Comparison of ENCODE assay signal across 8 cellular contexts in genomic region chr4:3302164-3302785, GRCh38. TPM values are rescaled to one million over a fixed set of nuclear protein-coding genes. Genes with fewer than 3 reads are reported as not detected.
DNase-seq lines count a peak whose midpoint lies in the region; ATAC-seq and TF ChIP-seq lines count a peak whose summit lies in the region.

No MANE protein-coding gene starts in this region.

- no peaks in the 10 kb centered on the region for H3K36me3 ChIP-seq in Caco-2 (ENCODE audit: control insufficient read depth, insufficient read depth, low read length)

- H3K36me3 Mint-ChIP-seq in Caco-2 (ENCODE audit: insufficient read depth, unreplicated experiment) (peaks cover 6% of the 10 kb centered on the region), T-cell (no peaks in the 10 kb centered on the region)
- peaks cover 1% of the 10 kb centered on the region for H3K36me3 Mint-ChIP-seq in activated naive CD4-positive, alpha-beta T cell treated with anti-CD3 and anti-CD28 coated beads, Interleukin-2, amount 50 U/mL, for 24 hours

- H3K4me1 Mint-ChIP-seq in Caco-2 (ENCODE audit: low read depth, unreplicated experiment) = no peaks in the 10 kb centered on the region
- peaks cover 65 to 81% (median 65%) of the 10 kb centered on the region in 3 donors for H3K4me1 Mint-ChIP-seq in T-cell
- peaks cover 78% of the 10 kb centered on the region for H3K4me1 Mint-ChIP-seq in activated naive CD4-positive, alpha-beta T cell treated with anti-CD3 and anti-CD28 coated beads, Interleukin-2, amount 50 U/mL, for 24 hours

- H3K4me1 ChIP-seq in Caco-2 = no peaks in the 10 kb centered on the region

- no peak for DNase-seq in Caco-2
- DNase-seq in T-cell = peak; percentile 59 to 97 (median 90)
- DNase-seq in stimulated activated CD4-positive, alpha-beta T cell treated with anti-CD3 and anti-CD28 coated beads, Interleukin-12 subunit alpha, Interleukin-12 subunit beta, amount 100 ng/mL, for 4 hours = peak; percentile 38
- no peak for DNase-seq in DMS 273 (lab: John Stamatoyannopoulos, UW; ENCODE audit: unreplicated experiment)
- no peak for DNase-seq in DMS79 treated with DMSO at 0.1 percent for 48 hours (lab: John Stamatoyannopoulos, UW)

- no peak for TF ChIP-seq CTCF in Caco-2 (IDR thresholded peaks at IDR 0.05; ENCODE audit: insufficient read depth in 1 of 2, low read depth in 1 of 2, low read length in 1 of 2, severe bottlenecking in 1 of 2, unreplicated experiment in 1 of 2)

- H3K27ac Mint-ChIP-seq in Caco-2 (ENCODE audit: unreplicated experiment) = peak overlapping the region; percentile 56
- peak overlapping the region; percentile 64 to 82 for H3K27ac Mint-ChIP-seq in T-cell
- H3K27ac Mint-ChIP-seq in activated naive CD4-positive, alpha-beta T cell treated with anti-CD3 and anti-CD28 coated beads, Interleukin-2, amount 50 U/mL, for 24 hours = peak overlapping the region; percentile 79

- H3K27me3 ChIP-seq in Caco-2 (replicated peaks; ENCODE audit: control insufficient read depth, insufficient read depth, low read length) = no peaks in the 10 kb centered on the region

- no peaks in the 10 kb centered on the region for H3K27me3 Mint-ChIP-seq in Caco-2 (ENCODE audit: insufficient read depth, unreplicated experiment)
- no peaks in the 10 kb centered on the region for H3K27me3 Mint-ChIP-seq in T-cell
- no peaks in the 10 kb centered on the region for H3K27me3 Mint-ChIP-seq in activated naive CD4-positive, alpha-beta T cell treated with anti-CD3 and anti-CD28 coated beads, Interleukin-2, amount 50 U/mL, for 24 hours

- POLR2A ChIA-PET in Caco-2 (lab: Charles Lee) (no interaction called here), T-cell (lab: Charles Lee) (no interaction called here)

- ATAC-seq in T-cell (replicated peaks in 1 of 4) (peak; percentile 94 to 96 (median 96)), GM19397 (IDR thresholded peaks at IDR 0.05; ENCODE audit: unreplicated experiment) (no peak), GM21447 (IDR thresholded peaks at IDR 0.05; ENCODE audit: unreplicated experiment) (no peak)

- H3K4me3 ChIP-seq in Caco-2 (ENCODE audit: low read depth, low read length) = no peak overlapping the region

- no TSS peak for BruUV-seq in Caco-2 (replicated peaks; lab: Mats Ljungman, UMichigan)

- H3K9me3 Mint-ChIP-seq in Caco-2 (ENCODE audit: unreplicated experiment) (no peaks in the 10 kb centered on the region), T-cell (peaks cover 0 to 9% (median 4%) of the 10 kb centered on the region in 3 donors)
- H3K9me3 Mint-ChIP-seq in activated naive CD4-positive, alpha-beta T cell treated with anti-CD3 and anti-CD28 coated beads, Interleukin-2, amount 50 U/mL, for 24 hours = no peaks in the 10 kb centered on the region

- H3K4me3 Mint-ChIP-seq in Caco-2 (ENCODE audit: unreplicated experiment) (no peak overlapping the region), T-cell (peak overlapping the region; percentile 73 to 95 (median 82))
- H3K4me3 Mint-ChIP-seq in activated naive CD4-positive, alpha-beta T cell treated with anti-CD3 and anti-CD28 coated beads, Interleukin-2, amount 50 U/mL, for 24 hours = peak overlapping the region; percentile 90

- no peaks in the 10 kb centered on the region for H3K9me3 ChIP-seq in Caco-2

- intact Hi-C loops in Caco-2 (cut with micrococcal nuclease; ENCODE audit: unreplicated experiment) = no loop called here

- CTCF ChIA-PET in Caco-2 (lab: Charles Lee) (no interaction called here), T-cell (lab: Charles Lee) (no interaction called here)

RNA-seq across cellular contexts. Expression of gene RGS12, which starts 9.5 kb away (rescaled TPM):
- total RNA-seq in Caco-2 (2022) = 23.1 and 24.1 TPM in 2 replicates
- 10 to 100 TPM in 3 of 5 donors, 1 to 10 TPM in 2; 6.4 to 15.3 (median 10.5) TPM for total RNA-seq in T-cell

RNA-seq across cellular contexts. Expression of gene MSANTD1, which starts 53.3 kb away (rescaled TPM):
- total RNA-seq in Caco-2 (2022) (0.93 and 0.95 TPM in 2 replicates), T-cell (1 to 10 TPM in 4 of 5 donors, under 1 TPM in 1; 0.60 to 2.5 (median 1.6) TPM)

Comparison
In these comparisons a context has a peak if more than half of its experiments do, and no peak if none do; other contexts are left out.
1. DNase-seq: peak in T-cell (34 of 34) and stimulated activated CD4-positive, alpha-beta T cell treated with anti-CD3 and anti-CD28 coated beads, Interleukin-12 subunit alpha, Interleukin-12 subunit beta, amount 100 ng/mL, for 4 hours (single experiment); none in Caco-2 (0 of 2), DMS 273 (single experiment) and DMS79 treated with DMSO at 0.1 percent for 48 hours (single experiment).
2. ATAC-seq: peak in T-cell (4 of 4); none in GM19397 (single experiment) and GM21447 (single experiment).
3. Peak in every context shown above with its lines, with median percentiles within 50 percentile points of each other: H3K27ac Mint-ChIP-seq.